In genomic region chr18:67864677-67865340, GRCh38 we compare ENCODE assay signal across 19 cellular contexts.
DNase-seq lines count a peak whose midpoint lies in the region; ATAC-seq and TF ChIP-seq lines count a peak whose summit lies in the region.
"Had no signal": no experiment of that assay in that cellular context is flagged by ENCODE, and none has a peak within 500 bp of the region (broad histone marks: within the 10 kb centered on the region; RNA-seq: fewer than 3 reads in every experiment).

No MANE protein-coding gene starts in this region.

- DNase-seq in BJ (ENCODE audit: low read depth), result peak; percentile 99
- DNase-seq in LNCaP clone FGC (ENCODE audit: low read depth), result no peak
- peak; percentile 52 for DNase-seq in astrocyte of the spinal cord (ENCODE audit: low read depth, low spot score)
- DNase-seq in kidney glomerular epithelial cell (lab: John Stamatoyannopoulos, UW), result peak; percentile 24
- no peak for DNase-seq in vagina (ENCODE audit: extremely low spot score in 2 of 2)
- no peak for DNase-seq in NCI-H69 (lab: John Stamatoyannopoulos, UW)
- DNase-seq: activated B cell treated with CpG ODN at 0.5 μM for 24 hours, activated gamma-delta T cell treated with Interleukin-2 at 50 U/mL for 16 hours, C1 segment of cervical spinal cord, DMS79 treated with DMSO at 0.1 percent for 48 hours, gastrocnemius medialis, NCI-H1436, PC-9, right lobe of liver had no signal

- H3K36me3 ChIP-seq in BJ (ENCODE audit: control insufficient read depth, insufficient read depth, low read length) (no peaks in the 10 kb centered on the region), vagina (no peaks in the 10 kb centered on the region)
- H3K36me3 ChIP-seq: gastrocnemius medialis, neutrophil, right lobe of liver had no signal

- H3K27me3 ChIP-seq in BJ (ENCODE audit: control insufficient read depth, insufficient read depth, low read length) (no peaks in the 10 kb centered on the region), vagina (no peaks in the 10 kb centered on the region)
- H3K27me3 ChIP-seq: gastrocnemius medialis, neutrophil, right lobe of liver had no signal

- in situ Hi-C loops in astrocyte of the spinal cord (cut with HindIII; ENCODE audit: low sequenced_read_pairs), result no loop called here

- intact Hi-C loops in vagina (cut with DNase I), result no loop called here

- POLR2A ChIA-PET in BJ (lab: Charles Lee), result interaction anchor here (0.6 to 0.7 kb wide), 2 partner anchors 357 to 640 kb away, joined by 3 to 10 read pairs; no protein-coding TSS in a partner anchor

- CTCF ChIA-PET in BJ (lab: Yijun Ruan, JAX), result interaction anchor here (0.7 kb wide), 1 partner anchor 195 kb away, joined by 3 read pairs; no protein-coding TSS in a partner anchor

- TF ChIP-seq CTCF in BJ (IDR thresholded peaks at IDR 0.05; ENCODE audit: insufficient read depth, low read depth, low read length) (no peak), LNCaP clone FGC (IDR thresholded peaks at IDR 0.05; ENCODE audit: control insufficient read depth, extremely low read depth, insufficient read depth) (peak; percentile 18; the same call in 1 of the 2 replicates), astrocyte of the spinal cord (IDR thresholded peaks at IDR 0.05; ENCODE audit: low read depth, low read length) (no peak), vagina (IDR thresholded peaks at IDR 0.05) (no peak)

- no peak for TF ChIP-seq POLR2A in vagina (IDR thresholded peaks at IDR 0.05)

- no peak for ATAC-seq in GM19463 (IDR thresholded peaks at IDR 0.05; ENCODE audit: unreplicated experiment)
- ATAC-seq in HG03342 (IDR thresholded peaks at IDR 0.05; ENCODE audit: unreplicated experiment), result no peak
- ATAC-seq: gastrocnemius medialis; K562; stimulated activated memory B cell treated with anti-CD40 and anti-IgM and Interleukin-4, amounts not matched to agents 10 μg/mL and 1 μg/mL and 100 μg/mL, for 72 hours had no signal

- no peak overlapping the region for H3K27ac ChIP-seq in vagina
- H3K27ac ChIP-seq: gastrocnemius medialis, neutrophil, PC-9, right lobe of liver had no signal

- H3K4me1 ChIP-seq in vagina, result no peaks in the 10 kb centered on the region
- H3K4me1 ChIP-seq: gastrocnemius medialis, right lobe of liver had no signal

- no peak overlapping the region for H3K4me3 ChIP-seq in BJ (ENCODE audit: low read depth, low read length)
- no peak overlapping the region for H3K4me3 ChIP-seq in LNCaP clone FGC (ENCODE audit: low read depth, low read length)
- H3K4me3 ChIP-seq in astrocyte of the spinal cord (ENCODE audit: low read depth, low read length), result no peak overlapping the region
- H3K4me3 ChIP-seq in vagina, result no peak overlapping the region
- H3K4me3 ChIP-seq: gastrocnemius medialis, K562, PC-9, right lobe of liver had no signal

- H3K9me3 ChIP-seq in vagina, result no peaks in the 10 kb centered on the region
- H3K9me3 ChIP-seq: gastrocnemius medialis, neutrophil, right lobe of liver had no signal

Comparison
In these comparisons a context has a peak if more than half of its experiments do, and no peak if none do; other contexts are left out.
1. DNase-seq: peak in BJ (single experiment), astrocyte of the spinal cord (single experiment) and kidney glomerular epithelial cell (single experiment); none in LNCaP clone FGC (single experiment), vagina (0 of 2) and NCI-H69 (single experiment).